8 cellular contexts compared by ENCODE assay signal in the genomic region with DNA sequence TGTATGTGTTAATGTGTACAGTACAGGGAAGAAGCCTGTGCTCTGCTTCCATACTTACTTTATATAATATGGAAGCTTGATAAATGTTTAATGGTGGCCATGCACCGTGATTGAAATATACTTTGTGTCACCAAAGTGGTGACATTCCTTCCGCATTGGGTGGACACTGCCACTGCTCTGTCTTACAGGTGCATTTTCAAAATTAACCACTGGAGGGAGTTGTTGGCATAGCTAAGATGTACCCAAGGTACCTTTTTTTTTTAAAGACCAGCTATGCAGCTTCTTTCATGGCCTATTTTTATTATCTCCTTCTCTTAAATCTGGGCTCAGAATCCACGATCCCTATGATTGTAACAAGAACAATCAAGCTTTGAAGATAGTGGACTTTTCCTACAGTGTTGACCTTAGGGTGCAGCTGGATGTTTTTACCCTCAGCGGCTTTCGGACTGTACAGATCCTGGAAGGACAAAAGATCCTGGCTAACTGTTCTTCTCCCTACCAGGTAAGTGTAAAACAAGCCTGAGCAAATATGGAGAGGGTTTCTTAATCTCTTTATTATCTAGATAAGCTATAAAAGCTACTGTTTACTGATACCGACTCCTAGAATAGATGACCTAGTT. TPM values are rescaled to one million over a fixed set of nuclear protein-coding genes. Genes with fewer than 3 reads are reported as not detected.
DNase-seq lines count a peak whose midpoint lies in the region; ATAC-seq, FAIRE-seq and TF ChIP-seq lines count a peak whose summit lies in the region.

No MANE protein-coding gene starts in this region.

- H3K9me3 ChIP-seq in breast epithelium = no peaks in the 10 kb centered on the region

- H3K4me3 ChIP-seq in breast epithelium = no peak overlapping the region

- peak; percentile 81 for DNase-seq in GM03348 (ENCODE audit: low spot score)
- DNase-seq in KG1 (lab: John Stamatoyannopoulos, UW) = peak; percentile 68
- peak; percentile 74 for DNase-seq in RPMI7951 (ENCODE audit: low read depth)
- DNase-seq in breast epithelium (ENCODE audit: low spot score in 2 of 2) = peak in 1 of 2 donors; percentile 43
- peak; percentile 89 for DNase-seq in inferior parietal cortex (ENCODE audit: extremely low spot score)
- DNase-seq in stimulated activated CD4-positive, alpha-beta T cell treated with anti-CD3 and anti-CD28 coated beads, Interleukin-2, amount 100 ng/mL, for 4 hours (ENCODE audit: low read depth) = peak; percentile 28

- no peaks in the 10 kb centered on the region for H3K36me3 ChIP-seq in breast epithelium

- ATAC-seq in HG03139 (IDR thresholded peaks at IDR 0.05; ENCODE audit: unreplicated experiment) = no peak

- no peak overlapping the region for H3K27ac ChIP-seq in breast epithelium

- H3K4me1 ChIP-seq in breast epithelium = no peaks in the 10 kb centered on the region

- no peak for TF ChIP-seq POLR2A in breast epithelium (IDR thresholded peaks at IDR 0.05)

- TF ChIP-seq CTCF in breast epithelium (IDR thresholded peaks at IDR 0.05) = peak; percentile 86 to 91 (median 89)

- no peaks in the 10 kb centered on the region for H3K27me3 ChIP-seq in breast epithelium

- peak; percentile 95 for FAIRE-seq in A204.1 (lab: Jason Lieb, UNC)

- intact Hi-C loops in breast epithelium (cut with DNase I; ENCODE audit: low total_unique reads) = no loop called here

RNA-seq across cellular contexts. Expression of gene PAK6, which starts 21.6 kb away (rescaled TPM):
- total RNA-seq in RPMI7951 (2014; rRNA removed; shearing (Covaris generic)) = 7.9 and 9.5 TPM in 2 replicates
- total RNA-seq in breast epithelium = 10 to 100 TPM in 1 of 3 donors, 1 to 10 TPM in 1, under 1 TPM in 1; 0.80 to 11.0 (median 9.5) TPM

RNA-seq across cellular contexts. Expression of gene BUB1B, which starts 56.4 kb away (rescaled TPM):
- total RNA-seq in RPMI7951 (2014; rRNA removed; shearing (Covaris generic)) = 108 and 126 TPM in 2 replicates
- 1 to 10 TPM in 2 of 3 donors, under 1 TPM in 1; 0.33 to 1.9 (median 1.4) TPM for total RNA-seq in breast epithelium

Comparison
In these comparisons a context has a peak if more than half of its experiments do, and no peak if none do; other contexts are left out.
1. RNA of gene BUB1B, which starts 56.4 kb away (total RNA-seq): 108 to 126 TPM in RPMI7951; 0.33 to 1.9 TPM in breast epithelium; every median in the first group is over 10 times any median in the second.